In genomic region chr19:4891066-4891465, GRCh38 we compare ENCODE assay signal across 21 cellular contexts. TPM values are rescaled to one million over a fixed set of nuclear protein-coding genes. Genes with fewer than 3 reads are reported as not detected.
"Had no signal": no experiment of that assay in that cellular context is flagged by ENCODE, and none has a peak within 500 bp of the region (broad histone marks: within the 10 kb centered on the region; RNA-seq: fewer than 3 reads in every experiment).

No MANE protein-coding gene starts in this region.

- H3K4me3 ChIP-seq: esophagus muscularis mucosa, left lung, lung, psoas muscle, smooth muscle cell, thyroid gland, upper lobe of left lung, uterus had no signal

- H3K36me3 ChIP-seq: esophagus muscularis mucosa, left lung, thyroid gland, upper lobe of left lung, uterus had no signal

- H3K9me3 ChIP-seq: esophagus muscularis mucosa, left lung, psoas muscle, thyroid gland, upper lobe of left lung, uterus had no signal

- H3K27ac ChIP-seq: epithelial cell of prostate, esophagus muscularis mucosa, left lung, psoas muscle, thyroid gland, upper lobe of left lung, uterus had no signal

- ATAC-seq: effector memory CD8-positive, alpha-beta T cell; left lung; natural killer cell treated with Interleukin-12 subunit alpha and Interleukin-12 subunit beta and Interleukin-15 and Interleukin-18, amount 100 ng/mL, for 72 hours; psoas muscle had no signal

- FAIRE-seq: colon, islet of Langerhans had no signal

- H3K4me1 ChIP-seq: esophagus muscularis mucosa, thyroid gland, upper lobe of left lung, uterus had no signal

- DNase-seq: cerebellar nuclear complex; effector memory CD8-positive, alpha-beta T cell; foreskin fibroblast; hippocampal formation; left lung; mesenchymal stem cell; midbrain; psoas muscle; retina; stimulated activated CD4-positive, alpha-beta T cell treated with anti-CD3 and anti-CD28 coated beads, Interleukin-2, amount 100 ng/mL, for 48 hours; stimulated activated naive CD4-positive, alpha-beta T cell treated with Interleukin-2 at 50 U/mL for 16 hours; thyroid gland; upper lobe of left lung; uterus had no signal

- H3K4me2 ChIP-seq: smooth muscle cell had no signal

- H3K27me3 ChIP-seq: thyroid gland, upper lobe of left lung, uterus had no signal

RNA-seq across cellular contexts. Expression of gene ARRDC5, which starts 11.6 kb away (rescaled TPM):
- total RNA-seq: psoas muscle, smooth muscle cell, thyroid gland had no signal
- polyA plus RNA-seq: psoas muscle, smooth muscle cell had no signal
